2 cellular contexts compared by ENCODE assay signal in the genomic region with DNA sequence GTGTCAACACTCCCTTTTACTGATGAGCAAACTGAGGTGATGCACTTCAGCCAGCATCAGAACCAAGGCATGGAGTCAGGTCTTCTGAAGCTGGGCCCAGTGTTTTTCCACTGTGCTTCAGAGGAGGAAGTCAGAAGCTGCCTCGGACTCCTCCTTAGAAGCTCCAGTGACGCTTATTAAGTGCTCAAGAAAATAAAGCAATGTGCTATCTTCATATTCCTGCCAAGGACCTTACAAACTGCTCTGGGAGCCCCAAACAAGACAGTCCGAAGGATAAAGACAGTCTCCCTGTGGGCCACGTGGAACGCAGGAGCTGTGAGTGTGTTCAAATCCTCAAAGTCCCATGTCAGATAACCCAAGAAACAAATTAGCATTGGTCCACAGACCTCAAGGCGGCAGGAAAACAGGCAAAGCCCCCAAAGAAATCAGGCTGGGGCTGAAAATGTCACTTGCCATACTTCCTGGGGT.
TF ChIP-seq lines count a peak whose summit lies in the region.

No MANE protein-coding gene starts in this region.

TF ChIP-seq in IMR-90, 13 proteins besides CTCF, POLR2A, EP300 and RAD21:
- TF ChIP-seq, protein P1, sequence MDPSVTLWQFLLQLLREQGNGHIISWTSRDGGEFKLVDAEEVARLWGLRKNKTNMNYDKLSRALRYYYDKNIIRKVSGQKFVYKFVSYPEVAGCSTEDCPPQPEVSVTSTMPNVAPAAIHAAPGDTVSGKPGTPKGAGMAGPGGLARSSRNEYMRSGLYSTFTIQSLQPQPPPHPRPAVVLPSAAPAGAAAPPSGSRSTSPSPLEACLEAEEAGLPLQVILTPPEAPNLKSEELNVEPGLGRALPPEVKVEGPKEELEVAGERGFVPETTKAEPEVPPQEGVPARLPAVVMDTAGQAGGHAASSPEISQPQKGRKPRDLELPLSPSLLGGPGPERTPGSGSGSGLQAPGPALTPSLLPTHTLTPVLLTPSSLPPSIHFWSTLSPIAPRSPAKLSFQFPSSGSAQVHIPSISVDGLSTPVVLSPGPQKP (IDR thresholded peaks at IDR 0.05; ENCODE audit: borderline replicate concordance, low read depth, low read length): no peak
- TF ChIP-seq CEBPB (IDR thresholded peaks at IDR 0.05; ENCODE audit: low read depth, low read length): no peak

TF ChIP-seq in GM23338, 12 proteins besides CTCF, POLR2A, EP300 and RAD21:
- TF ChIP-seq EZH2phosphoT487 (IDR thresholded peaks at IDR 0.05; ENCODE audit: unreplicated experiment) (no peak), JUNB (IDR thresholded peaks at IDR 0.05; ENCODE audit: unreplicated experiment) (no peak), ZNF331 (CRISPR knock-in tag; IDR thresholded peaks at IDR 0.05; ENCODE audit: low read depth) (no peak), ZNF114 (CRISPR knock-in tag; IDR thresholded peaks at IDR 0.05) (no peak), POLR2AphosphoS5 (IDR thresholded peaks at IDR 0.05; ENCODE audit: low read depth) (no peak), STAT1 (IDR thresholded peaks at IDR 0.05; ENCODE audit: unreplicated experiment) (no peak), EZH2 (IDR thresholded peaks at IDR 0.05; ENCODE audit: low read depth, unreplicated experiment) (no peak), NANOG (IDR thresholded peaks at IDR 0.05; ENCODE audit: borderline replicate concordance) (no peak)
- TF ChIP-seq, protein P2, sequence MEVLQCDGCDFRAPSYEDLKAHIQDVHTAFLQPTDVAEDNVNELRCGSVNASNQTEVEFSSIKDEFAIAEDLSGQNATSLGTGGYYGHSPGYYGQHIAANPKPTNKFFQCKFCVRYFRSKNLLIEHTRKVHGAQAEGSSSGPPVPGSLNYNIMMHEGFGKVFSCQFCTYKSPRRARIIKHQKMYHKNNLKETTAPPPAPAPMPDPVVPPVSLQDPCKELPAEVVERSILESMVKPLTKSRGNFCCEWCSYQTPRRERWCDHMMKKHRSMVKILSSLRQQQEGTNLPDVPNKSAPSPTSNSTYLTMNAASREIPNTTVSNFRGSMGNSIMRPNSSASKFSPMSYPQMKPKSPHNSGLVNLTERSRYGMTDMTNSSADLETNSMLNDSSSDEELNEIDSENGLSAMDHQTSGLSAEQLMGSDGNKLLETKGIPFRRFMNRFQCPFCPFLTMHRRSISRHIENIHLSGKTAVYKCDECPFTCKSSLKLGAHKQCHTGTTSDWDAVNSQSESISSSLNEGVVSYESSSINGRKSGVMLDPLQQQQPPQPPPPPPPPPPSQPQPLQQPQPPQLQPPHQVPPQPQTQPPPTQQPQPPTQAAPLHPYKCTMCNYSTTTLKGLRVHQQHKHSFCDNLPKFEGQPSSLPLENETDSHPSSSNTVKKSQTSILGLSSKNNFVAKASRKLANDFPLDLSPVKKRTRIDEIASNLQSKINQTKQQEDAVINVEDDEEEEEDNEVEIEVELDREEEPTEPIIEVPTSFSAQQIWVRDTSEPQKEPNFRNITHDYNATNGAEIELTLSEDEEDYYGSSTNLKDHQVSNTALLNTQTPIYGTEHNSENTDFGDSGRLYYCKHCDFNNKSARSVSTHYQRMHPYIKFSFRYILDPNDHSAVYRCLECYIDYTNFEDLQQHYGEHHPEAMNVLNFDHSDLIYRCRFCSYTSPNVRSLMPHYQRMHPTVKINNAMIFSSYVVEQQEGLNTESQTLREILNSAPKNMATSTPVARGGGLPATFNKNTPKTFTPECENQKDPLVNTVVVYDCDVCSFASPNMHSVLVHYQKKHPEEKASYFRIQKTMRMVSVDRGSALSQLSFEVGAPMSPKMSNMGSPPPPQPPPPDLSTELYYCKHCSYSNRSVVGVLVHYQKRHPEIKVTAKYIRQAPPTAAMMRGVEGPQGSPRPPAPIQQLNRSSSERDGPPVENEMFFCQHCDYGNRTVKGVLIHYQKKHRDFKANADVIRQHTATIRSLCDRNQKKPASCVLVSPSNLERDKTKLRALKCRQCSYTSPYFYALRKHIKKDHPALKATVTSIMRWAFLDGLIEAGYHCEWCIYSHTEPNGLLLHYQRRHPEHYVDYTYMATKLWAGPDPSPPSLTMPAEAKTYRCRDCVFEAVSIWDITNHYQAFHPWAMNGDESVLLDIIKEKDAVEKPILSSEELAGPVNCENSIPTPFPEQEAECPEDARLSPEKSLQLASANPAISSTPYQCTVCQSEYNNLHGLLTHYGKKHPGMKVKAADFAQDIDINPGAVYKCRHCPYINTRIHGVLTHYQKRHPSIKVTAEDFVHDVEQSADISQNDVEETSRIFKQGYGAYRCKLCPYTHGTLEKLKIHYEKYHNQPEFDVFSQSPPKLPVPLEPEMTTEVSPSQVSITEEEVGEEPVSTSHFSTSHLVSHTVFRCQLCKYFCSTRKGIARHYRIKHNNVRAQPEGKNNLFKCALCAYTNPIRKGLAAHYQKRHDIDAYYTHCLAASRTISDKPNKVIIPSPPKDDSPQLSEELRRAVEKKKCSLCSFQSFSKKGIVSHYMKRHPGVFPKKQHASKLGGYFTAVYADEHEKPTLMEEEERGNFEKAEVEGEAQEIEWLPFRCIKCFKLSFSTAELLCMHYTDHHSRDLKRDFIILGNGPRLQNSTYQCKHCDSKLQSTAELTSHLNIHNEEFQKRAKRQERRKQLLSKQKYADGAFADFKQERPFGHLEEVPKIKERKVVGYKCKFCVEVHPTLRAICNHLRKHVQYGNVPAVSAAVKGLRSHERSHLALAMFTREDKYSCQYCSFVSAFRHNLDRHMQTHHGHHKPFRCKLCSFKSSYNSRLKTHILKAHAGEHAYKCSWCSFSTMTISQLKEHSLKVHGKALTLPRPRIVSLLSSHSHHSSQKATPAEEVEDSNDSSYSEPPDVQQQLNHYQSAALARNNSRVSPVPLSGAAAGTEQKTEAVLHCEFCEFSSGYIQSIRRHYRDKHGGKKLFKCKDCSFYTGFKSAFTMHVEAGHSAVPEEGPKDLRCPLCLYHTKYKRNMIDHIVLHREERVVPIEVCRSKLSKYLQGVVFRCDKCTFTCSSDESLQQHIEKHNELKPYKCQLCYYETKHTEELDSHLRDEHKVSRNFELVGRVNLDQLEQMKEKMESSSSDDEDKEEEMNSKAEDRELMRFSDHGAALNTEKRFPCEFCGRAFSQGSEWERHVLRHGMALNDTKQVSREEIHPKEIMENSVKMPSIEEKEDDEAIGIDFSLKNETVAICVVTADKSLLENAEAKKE (CRISPR knock-in tag; IDR thresholded peaks at IDR 0.05): no peak
